In genomic region chr4:77158487-77158861, GRCh38 we compare ENCODE assay signal across 8 cellular contexts. TPM values are rescaled to one million over a fixed set of nuclear protein-coding genes. Genes with fewer than 3 reads are reported as not detected.
DNase-seq lines count a peak whose midpoint lies in the region; ATAC-seq and TF ChIP-seq lines count a peak whose summit lies in the region.

No MANE protein-coding gene starts in this region.

- peaks cover 21% of the 10 kb centered on the region for H3K4me1 ChIP-seq in mammary epithelial cell (ENCODE audit: insufficient read depth, low read length)
- peaks cover 8% of the 10 kb centered on the region for H3K4me1 ChIP-seq in mucosa of stomach (ENCODE audit: control insufficient read depth, insufficient read depth, low read length)

- no peak for DNase-seq in AG04450 (ENCODE audit: low read depth, low spot score)
- no peak for DNase-seq in NB4 (ENCODE audit: low read depth)
- DNase-seq in mammary epithelial cell = no peak
- DNase-seq in iPS-NIHi11 (ENCODE audit: low spot score) = no peak
- no peak for DNase-seq in occipital lobe (lab: John Stamatoyannopoulos, UW)

- BruUV-seq in mammary epithelial cell (replicated peaks; lab: Mats Ljungman, UMichigan) = no TSS peak

- H3K79me2 ChIP-seq in mammary epithelial cell (ENCODE audit: insufficient read depth, low read length) = peaks cover 55% of the 10 kb centered on the region

- peak overlapping the region; percentile 97 for H2AFZ ChIP-seq in mammary epithelial cell (ENCODE audit: low read depth, low read length)

- no peak for ATAC-seq in HG03108 (IDR thresholded peaks at IDR 0.05; ENCODE audit: unreplicated experiment)
- ATAC-seq in HG02678 (IDR thresholded peaks at IDR 0.05; ENCODE audit: unreplicated experiment) = no peak

- H3K9ac ChIP-seq in mammary epithelial cell (ENCODE audit: insufficient read depth, low read length) (peak overlapping the region; percentile 96), mucosa of stomach (ENCODE audit: low read length) (peak overlapping the region; percentile 93)

- CTCF ChIA-PET in AG04450 (lab: Charles Lee) = interaction anchor here (1.5 to 2.2 kb wide), 2 partner anchors 45 to 63 kb away, joined by 5 to 12 read pairs; no protein-coding TSS in a partner anchor
- CTCF ChIA-PET in mammary epithelial cell (lab: Charles Lee; ENCODE audit: low non-redundant PET) = no interaction called here

- no peak for TF ChIP-seq CTCF in AG04450 (IDR thresholded peaks at IDR 0.05; ENCODE audit: low read depth, low read length)
- TF ChIP-seq CTCF in NB4 (IDR thresholded peaks at IDR 0.05; ENCODE audit: low read depth, low read length) = no peak
- TF ChIP-seq CTCF in mammary epithelial cell (conservative IDR thresholded peaks at IDR 0.05 in 1 of 2, IDR thresholded peaks at IDR 0.05 in 1 of 2; ENCODE audit: extremely low read depth in 1 of 2, insufficient read depth in 1 of 2, low read depth in 1 of 2, low read length in 2 of 2) = no peak

- H3K4me3 ChIP-seq in AG04450 (ENCODE audit: low read depth, low read length) (peak overlapping the region; percentile 98), NB4 (ENCODE audit: low read depth, low read length) (peak overlapping the region; percentile 63), mammary epithelial cell (replicated peaks in 1 of 3; ENCODE audit: insufficient read depth in 1 of 3, low read depth in 2 of 3, low read length in 3 of 3) (peak overlapping the region; percentile 91 to 99 (median 99)), mucosa of stomach (ENCODE audit: low read length) (peak overlapping the region; percentile 93)

- H4K20me1 ChIP-seq in mammary epithelial cell (ENCODE audit: insufficient read depth, low read length) = no peaks in the 10 kb centered on the region

- in situ Hi-C loops in mammary epithelial cell (cut with MboI; ENCODE audit: low sequenced_read_pairs in 2 of 2) = no loop called here

- no peak for TF ChIP-seq POLR2A in NB4 (IDR thresholded peaks at IDR 0.05; ENCODE audit: extremely low read depth, insufficient read length)

- H3K36me3 ChIP-seq in mammary epithelial cell (ENCODE audit: insufficient read depth, low read length) (peaks cover 18% of the 10 kb centered on the region), mucosa of stomach (ENCODE audit: control insufficient read depth, insufficient read depth, low read length) (no peaks in the 10 kb centered on the region)

- no peaks in the 10 kb centered on the region for H3K9me3 ChIP-seq in AG04450 (ENCODE audit: control insufficient read depth, insufficient read depth, low read length)
- no peaks in the 10 kb centered on the region for H3K9me3 ChIP-seq in mammary epithelial cell (replicated peaks; ENCODE audit: insufficient read depth, low read length)
- no peaks in the 10 kb centered on the region for H3K9me3 ChIP-seq in mucosa of stomach (ENCODE audit: control insufficient read depth, low read length)

- H3K27me3 ChIP-seq in AG04450 (ENCODE audit: control insufficient read depth, insufficient read depth, low read length) = peaks cover 8% of the 10 kb centered on the region
- H3K27me3 ChIP-seq in mammary epithelial cell (ENCODE audit: insufficient read depth, low read length) = no peaks in the 10 kb centered on the region
- H3K27me3 ChIP-seq in mucosa of stomach (ENCODE audit: control insufficient read depth, insufficient read depth, low read length) = no peaks in the 10 kb centered on the region

- POLR2A ChIA-PET in AG04450 (lab: Yijun Ruan, JAX) = interaction anchor here (0.6 to 2.0 kb wide), 7 partner anchors 14 to 479 kb away, joined by 3 to 13 read pairs (median 4); partner anchors contain the start of gene CCNI

- intact Hi-C loops in mammary epithelial cell (cut with micrococcal nuclease) = loop anchor here (1.0 to 2.0 kb wide), 2 partner anchors 63 to 114 kb away; no protein-coding TSS in a partner anchor

- peak overlapping the region; percentile 91 for H3K4me2 ChIP-seq in mammary epithelial cell (ENCODE audit: insufficient read depth, low read depth, low read length)

- WGBS in mammary epithelial cell (ENCODE audit: low coverage, missing lambda C conversion rate) = 0% methylated on average over 2 of the region's 6 CpGs

- dilution Hi-C loops in mammary epithelial cell (cut with HindIII; ENCODE audit: low sequenced_read_pairs) = no loop called here

- H3K27ac ChIP-seq in AG04450 (ENCODE audit: low read depth, low read length) = no peak overlapping the region
- H3K27ac ChIP-seq in mammary epithelial cell (ENCODE audit: insufficient read depth, low read depth, low read length) = peak overlapping the region; percentile 96

RNA-seq across cellular contexts. Expression of gene CCNG2, which starts 1.5 kb away (rescaled TPM):
- polyA plus RNA-seq in AG04450 (2011; rRNA removed) (28.9 and 42.3 TPM in 2 replicates), mammary epithelial cell (24.2 TPM)
- 14.4 and 23.5 TPM in 2 replicates for polyA minus RNA-seq in AG04450 (2011; rRNA and poly(A)+ RNA removed)
- total RNA-seq in mammary epithelial cell (10 to 100 TPM; 45.8 to 80.2 TPM), occipital lobe (139 TPM)
- polyA minus RNA-seq in mammary epithelial cell = 53.7 TPM
